ENCODE assay signal across 8 cellular contexts in the genomic region with DNA sequence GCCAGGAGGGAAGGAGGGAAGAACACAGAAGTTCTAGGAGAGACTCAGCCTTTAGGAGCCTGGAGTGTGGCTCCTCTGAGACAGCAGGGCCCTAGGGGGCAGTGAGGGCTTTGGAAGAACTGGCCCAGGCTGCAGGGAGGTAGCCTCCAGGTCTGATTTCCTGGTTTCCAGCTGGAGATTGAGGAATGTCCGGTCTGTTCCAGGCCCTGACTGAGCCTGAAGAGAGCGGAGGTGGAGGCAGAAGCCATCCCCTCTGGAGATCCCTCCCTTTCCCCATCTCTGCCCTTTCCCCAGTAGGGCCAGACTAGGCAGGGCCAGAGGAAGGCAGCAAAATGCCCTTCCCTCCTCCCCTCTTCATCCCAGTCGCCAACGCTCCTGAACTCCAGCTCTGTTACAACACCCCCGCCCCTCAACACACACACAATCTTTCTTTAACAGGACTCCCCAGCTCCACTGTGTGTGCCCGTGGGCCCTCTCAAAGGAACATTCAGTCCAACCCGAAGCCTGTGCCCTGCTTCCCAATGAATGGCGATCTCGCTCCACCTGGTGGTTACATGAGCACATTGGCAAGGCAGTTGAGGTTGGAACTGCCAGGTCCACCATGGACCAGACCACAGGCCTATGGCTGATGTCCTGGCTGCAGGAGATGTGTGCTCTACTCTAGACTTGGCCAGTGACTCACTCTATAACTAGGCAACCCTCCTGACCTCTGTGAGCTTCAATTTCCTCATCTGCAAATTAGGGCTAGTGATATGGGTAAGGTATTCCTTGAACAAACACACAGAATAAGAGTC.
DNase-seq lines count a peak whose midpoint lies in the region; ATAC-seq lines count a peak whose summit lies in the region.

No MANE protein-coding gene starts in this region.

- peak overlapping the region; percentile 94 for H3K27ac ChIP-seq in cingulate gyrus (ENCODE audit: low read depth, low read length)
- H3K27ac ChIP-seq in layer of hippocampus (ENCODE audit: low read depth, low read length), result peak overlapping the region; percentile 83

- H3K27me3 ChIP-seq in layer of hippocampus (ENCODE audit: control insufficient read depth, insufficient read depth, low read length), result no peaks in the 10 kb centered on the region

- ATAC-seq in HG03039 (IDR thresholded peaks at IDR 0.05; ENCODE audit: unreplicated experiment) (peak; percentile 54), HG03520 (IDR thresholded peaks at IDR 0.05; ENCODE audit: unreplicated experiment) (no peak)

- DNase-seq in GDM1 (lab: John Stamatoyannopoulos, UW) (peak; percentile 73), NCI-H446 treated with DMSO at 0.1 percent for 48 hours (lab: John Stamatoyannopoulos, UW) (peak; percentile 71)
- peak; percentile 76 to 82 for DNase-seq in activated CD4-positive, alpha-beta T cell treated with anti-CD3 and anti-CD28 coated beads for 4 hours
- peak; percentile 53 to 66 for DNase-seq in stimulated activated CD4-positive, alpha-beta T cell treated with anti-CD3 and anti-CD28 coated beads, Interleukin-1b, Interleukin-23, amount 100 ng/mL, for 1 hour (ENCODE audit: low read depth in 2 of 2)
